ENCODE assay signal across 8 cellular contexts in the genomic region with DNA sequence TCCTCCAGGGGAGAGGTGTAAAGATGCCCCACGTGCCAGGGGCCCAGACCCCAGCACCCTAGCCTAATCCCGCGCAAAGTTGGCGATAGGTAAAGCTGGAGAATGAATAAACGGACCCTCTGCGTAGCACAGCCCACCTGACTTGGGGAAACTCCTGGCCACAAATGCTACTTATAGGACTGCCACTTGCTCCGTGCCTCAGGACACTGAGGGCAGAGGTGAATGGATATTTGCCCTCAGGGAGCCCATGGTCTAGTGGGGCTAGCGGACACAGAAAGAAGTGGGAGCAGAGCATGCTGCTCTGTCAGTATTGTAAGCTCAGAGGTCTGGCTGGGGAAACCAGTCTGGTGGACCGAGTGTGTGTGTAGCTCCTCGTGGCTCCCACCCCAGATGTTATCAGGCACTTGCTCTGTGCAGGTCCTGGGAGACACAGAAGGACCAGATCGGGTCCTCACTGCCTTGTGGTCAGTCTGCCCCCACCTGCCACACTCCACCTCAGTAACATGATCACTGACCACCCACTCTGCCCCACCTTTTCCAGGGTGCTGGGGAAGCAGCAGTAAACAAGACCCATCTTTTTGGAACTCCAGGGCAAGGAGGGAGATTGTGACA. TPM values are rescaled to one million over a fixed set of nuclear protein-coding genes. Genes with fewer than 3 reads are reported as not detected.
A peak's percentile ranks its signal among the peaks of the same experiment; 100 is the strongest.
DNase-seq lines count a peak whose midpoint lies in the region; ATAC-seq, FAIRE-seq and TF ChIP-seq lines count a peak whose summit lies in the region.

No MANE protein-coding gene starts in this region.

- no peak overlapping the region for H2AFZ ChIP-seq in Loucy (ENCODE audit: low read length)

- peaks cover 19% of the 10 kb centered on the region for H4K20me1 ChIP-seq in Loucy (ENCODE audit: insufficient read depth, low read length, poor library complexity, severe bottlenecking)

- H3K27me3 ChIP-seq in Loucy (ENCODE audit: insufficient read depth, low read length, poor library complexity, severe bottlenecking) = no peaks in the 10 kb centered on the region

- H3K27me3 Mint-ChIP-seq in dendritic cell treated with granulocyte-macrophage colony-stimulating factor and Interleukin-4, amounts not matched to agents 40 ng/mL and 50 ng/mL, for 4 days = no peaks in the 10 kb centered on the region
- no peaks in the 10 kb centered on the region for H3K27me3 Mint-ChIP-seq in naive thymus-derived CD8-positive, alpha-beta T cell

- TF ChIP-seq CTCF in Loucy (conservative IDR thresholded peaks at IDR 0.05; ENCODE audit: low read length) = no peak

- H3K9me3 ChIP-seq in Loucy (ENCODE audit: insufficient read depth, low read depth, low read length) = no peaks in the 10 kb centered on the region

- no peak for ATAC-seq in naive thymus-derived CD8-positive, alpha-beta T cell

- intact Hi-C loops in dendritic cell treated with granulocyte-macrophage colony-stimulating factor and Interleukin-4, amounts not matched to agents 40 ng/mL and 50 ng/mL, for 4 days (cut with micrococcal nuclease) = no loop called here
- intact Hi-C loops in head of caudate nucleus (cut with DNase I) = loop anchor here (2.0 to 5.0 kb wide), 2 partner anchors 25 to 90 kb away; a partner anchor contains a TSS

- no peaks in the 10 kb centered on the region for H3K9me2 ChIP-seq in Loucy (replicated peaks; ENCODE audit: low read depth, low read length)

- peak overlapping the region; percentile 95 for H3K4me3 ChIP-seq in Loucy (ENCODE audit: low read length, poor library complexity, severe bottlenecking)

- POLR2A ChIA-PET in naive thymus-derived CD8-positive, alpha-beta T cell (lab: Charles Lee) = interaction anchor here (0.5 to 34.6 kb wide), 14 partner anchors 12 to 1908 kb away, joined by 3 to 1530 read pairs (median 6); a partner anchor contains a TSS

- peak overlapping the region; percentile 99 for H3K4me2 ChIP-seq in Loucy (ENCODE audit: low read depth, low read length, poor library complexity, severe bottlenecking)

- no peak for FAIRE-seq in H54 (lab: Jason Lieb, UNC)

- peak; percentile 64 for DNase-seq in ELF-1 (ENCODE audit: low read depth, low spot score)
- DNase-seq in naive thymus-derived CD8-positive, alpha-beta T cell = no peak
- DNase-seq in T-helper 9 cell = no peak
- no peak for DNase-seq in H54 (ENCODE audit: insufficient read length, low spot score)
- no peak for DNase-seq in NCI-H446 treated with DMSO at 0.1 percent for 48 hours (lab: John Stamatoyannopoulos, UW)
- DNase-seq in head of caudate nucleus = no peak

- H3K4me3 Mint-ChIP-seq in dendritic cell treated with granulocyte-macrophage colony-stimulating factor and Interleukin-4, amounts not matched to agents 40 ng/mL and 50 ng/mL, for 4 days = peak overlapping the region; percentile 83
- peak overlapping the region; percentile 82 to 97 (median 92) for H3K4me3 Mint-ChIP-seq in naive thymus-derived CD8-positive, alpha-beta T cell

- peaks cover 65% of the 10 kb centered on the region for H3K4me1 Mint-ChIP-seq in dendritic cell treated with granulocyte-macrophage colony-stimulating factor and Interleukin-4, amounts not matched to agents 40 ng/mL and 50 ng/mL, for 4 days (ENCODE audit: low read depth)
- H3K4me1 Mint-ChIP-seq in naive thymus-derived CD8-positive, alpha-beta T cell = peaks cover 30 to 72% (median 61%) of the 10 kb centered on the region in 4 donors

- H3K79me2 ChIP-seq in Loucy (ENCODE audit: insufficient read depth, low read length) = peaks cover 49% of the 10 kb centered on the region

- H3K36me3 ChIP-seq in Loucy (ENCODE audit: insufficient read depth, low read length) = peaks cover 3% of the 10 kb centered on the region; the same call in 1 of the 2 replicates

- no peak for TF ChIP-seq POLR2A in H54 (IDR thresholded peaks at IDR 0.05; ENCODE audit: low read depth, low read length)

- no peaks in the 10 kb centered on the region for H3K9me3 Mint-ChIP-seq in dendritic cell treated with granulocyte-macrophage colony-stimulating factor and Interleukin-4, amounts not matched to agents 40 ng/mL and 50 ng/mL, for 4 days
- no peaks in the 10 kb centered on the region for H3K9me3 Mint-ChIP-seq in naive thymus-derived CD8-positive, alpha-beta T cell

- H3K4me1 ChIP-seq in Loucy (ENCODE audit: insufficient read depth, low read length, poor library complexity, severe bottlenecking) = peaks cover 40% of the 10 kb centered on the region

- peak overlapping the region; percentile 96 for H3K27ac Mint-ChIP-seq in dendritic cell treated with granulocyte-macrophage colony-stimulating factor and Interleukin-4, amounts not matched to agents 40 ng/mL and 50 ng/mL, for 4 days
- H3K27ac Mint-ChIP-seq in naive thymus-derived CD8-positive, alpha-beta T cell = peak overlapping the region; percentile 90 to 97 (median 94)

- H3F3A ChIP-seq in Loucy (ENCODE audit: low read depth) = no peaks in the 10 kb centered on the region

- peak overlapping the region; percentile 97 for H3K9ac ChIP-seq in Loucy (ENCODE audit: low read depth, low read length, poor library complexity, severe bottlenecking)

- H3K36me3 Mint-ChIP-seq in dendritic cell treated with granulocyte-macrophage colony-stimulating factor and Interleukin-4, amounts not matched to agents 40 ng/mL and 50 ng/mL, for 4 days (ENCODE audit: low read depth) = peaks cover 34% of the 10 kb centered on the region
- H3K36me3 Mint-ChIP-seq in naive thymus-derived CD8-positive, alpha-beta T cell = peaks cover 0 to 24% (median 5%) of the 10 kb centered on the region in 3 donors

RNA-seq across cellular contexts. Expression of a gene that starts 0.8 kb away (rescaled TPM):
- 100 to 1,000 TPM; 176 to 181 TPM for total RNA-seq in naive thymus-derived CD8-positive, alpha-beta T cell
- 100 to 1,000 TPM in 2 of 3 donors, 10 to 100 TPM in 1; 83.1 to 204 (median 104) TPM for polyA plus RNA-seq in naive thymus-derived CD8-positive, alpha-beta T cell

RNA-seq across cellular contexts. Expression of a gene that starts 18.0 kb away (rescaled TPM):
- total RNA-seq in naive thymus-derived CD8-positive, alpha-beta T cell = not detected
- polyA plus RNA-seq in naive thymus-derived CD8-positive, alpha-beta T cell = under 1 TPM; 0.21 to 0.26 (median 0.25) TPM

RNA-seq across cellular contexts. Expression of a gene that starts 19.3 kb away (rescaled TPM):
- 1 to 10 TPM; 7.6 to 7.7 TPM for total RNA-seq in naive thymus-derived CD8-positive, alpha-beta T cell
- 10 to 100 TPM; 14.6 to 21.6 (median 20.6) TPM for polyA plus RNA-seq in naive thymus-derived CD8-positive, alpha-beta T cell

RNA-seq across cellular contexts. Expression of a gene that starts 26.9 kb away (rescaled TPM):
- not detected for total RNA-seq in naive thymus-derived CD8-positive, alpha-beta T cell
- polyA plus RNA-seq in naive thymus-derived CD8-positive, alpha-beta T cell = not detected

RNA-seq across cellular contexts. Expression of a gene that starts 43.1 kb away (rescaled TPM):
- under 1 TPM; 0.16 to 0.25 TPM for total RNA-seq in naive thymus-derived CD8-positive, alpha-beta T cell
- not detected for polyA plus RNA-seq in naive thymus-derived CD8-positive, alpha-beta T cell
